25 cellular contexts compared by ENCODE assay signal in genomic region chr1:5793516-5793915, GRCh38.
"Had no signal": no experiment of that assay in that cellular context is flagged by ENCODE, and none has a peak within 500 bp of the region (broad histone marks: within the 10 kb centered on the region; RNA-seq: fewer than 3 reads in every experiment).

No MANE protein-coding gene starts in this region.

- H3K27me3 ChIP-seq: neural progenitor cell, ovary, right atrium auricular region, right lobe of liver, tibial nerve, uterus had no signal

- H3K36me3 Mint-ChIP-seq: mesothelial cell of epicardium; naive B cell; natural killer cell; neural progenitor cell; stimulated activated memory B cell treated with anti-CD40 and anti-IgM and Interleukin-4, amounts not matched to agents 10 μg/mL and 1 μg/mL and 100 μg/mL, for 72 hours; type B pancreatic cell had no signal

- H3K4me3 ChIP-seq: left ventricle myocardium inferior, lung, neural progenitor cell, ovary, right atrium auricular region, right lobe of liver, smooth muscle cell, tibial nerve, uterus had no signal

- DNase-seq: islet precursor cell; left ventricle myocardium inferior; mesendoderm; naive B cell; natural killer cell; nephron progenitor cell; ovary; right lobe of liver; stimulated activated CD4-positive, alpha-beta T cell treated with anti-CD3 and anti-CD28 coated beads, Interleukin-1b, Interleukin-23, amount 100 ng/mL, for 48 hours; stimulated activated CD4-positive, alpha-beta T cell treated with anti-CD3 and anti-CD28 coated beads, Interleukin-2, amount 100 ng/mL, for 48 hours; stimulated activated CD4-positive, alpha-beta T cell treated with anti-CD3 and anti-CD28 coated beads, Interleukin-4, amount 100 ng/mL, for 4 hours; stimulated activated CD8-positive, alpha-beta memory T cell treated with anti-CD3 and anti-CD28 coated beads, Interleukin-4, amount 100 ng/mL, for 48 hours; stimulated activated naive CD4-positive, alpha-beta T cell treated with Interleukin-2 at 50 U/mL for 16 hours; stimulated activated naive CD8-positive, alpha-beta T cell treated with anti-CD3 and anti-CD28 coated beads, Interleukin-15, amount 100 ng/mL, for 72 hours; substantia nigra; uterus had no signal

- H3K4me1 Mint-ChIP-seq: mesothelial cell of epicardium; naive B cell; natural killer cell; nephron progenitor cell; stimulated activated memory B cell treated with anti-CD40 and anti-IgM and Interleukin-4, amounts not matched to agents 10 μg/mL and 1 μg/mL and 100 μg/mL, for 72 hours; stimulated activated naive CD8-positive, alpha-beta T cell treated with anti-CD3 and anti-CD28 coated beads, Interleukin-15, amount 100 ng/mL, for 72 hours had no signal

- H3K27ac ChIP-seq: left ventricle myocardium inferior, neural progenitor cell, ovary, right atrium auricular region, right lobe of liver, tibial nerve, uterus had no signal

- ATAC-seq: natural killer cell; right lobe of liver; stimulated activated memory B cell treated with anti-CD40 and anti-IgM and Interleukin-4, amounts not matched to agents 10 μg/mL and 1 μg/mL and 100 μg/mL, for 72 hours; stimulated activated naive CD8-positive, alpha-beta T cell treated with anti-CD3 and anti-CD28 coated beads, Interleukin-15, amount 100 ng/mL, for 72 hours had no signal

- H3K27ac Mint-ChIP-seq: mesothelial cell of epicardium; natural killer cell; nephron progenitor cell; neural progenitor cell; progenitor cell of endocrine pancreas; stimulated activated memory B cell treated with anti-CD40 and anti-IgM and Interleukin-4, amounts not matched to agents 10 μg/mL and 1 μg/mL and 100 μg/mL, for 72 hours; stimulated activated naive CD8-positive, alpha-beta T cell treated with anti-CD3 and anti-CD28 coated beads, Interleukin-15, amount 100 ng/mL, for 72 hours; type B pancreatic cell had no signal

- H3K36me3 ChIP-seq: left ventricle myocardium inferior, neural progenitor cell, ovary, right atrium auricular region, right lobe of liver, tibial nerve, uterus had no signal

- H3K4me1 ChIP-seq: left ventricle myocardium inferior, right atrium auricular region, right lobe of liver, tibial nerve, uterus had no signal

- H3K9me3 ChIP-seq: left ventricle myocardium inferior, ovary, right atrium auricular region, right lobe of liver had no signal

- H3K4me3 Mint-ChIP-seq: mesothelial cell of epicardium; naive B cell; natural killer cell; nephron progenitor cell; neural progenitor cell; stimulated activated memory B cell treated with anti-CD40 and anti-IgM and Interleukin-4, amounts not matched to agents 10 μg/mL and 1 μg/mL and 100 μg/mL, for 72 hours; stimulated activated naive CD8-positive, alpha-beta T cell treated with anti-CD3 and anti-CD28 coated beads, Interleukin-15, amount 100 ng/mL, for 72 hours; type B pancreatic cell had no signal
